Comparison of ENCODE assay signal across 15 cellular contexts in the genomic region with DNA sequence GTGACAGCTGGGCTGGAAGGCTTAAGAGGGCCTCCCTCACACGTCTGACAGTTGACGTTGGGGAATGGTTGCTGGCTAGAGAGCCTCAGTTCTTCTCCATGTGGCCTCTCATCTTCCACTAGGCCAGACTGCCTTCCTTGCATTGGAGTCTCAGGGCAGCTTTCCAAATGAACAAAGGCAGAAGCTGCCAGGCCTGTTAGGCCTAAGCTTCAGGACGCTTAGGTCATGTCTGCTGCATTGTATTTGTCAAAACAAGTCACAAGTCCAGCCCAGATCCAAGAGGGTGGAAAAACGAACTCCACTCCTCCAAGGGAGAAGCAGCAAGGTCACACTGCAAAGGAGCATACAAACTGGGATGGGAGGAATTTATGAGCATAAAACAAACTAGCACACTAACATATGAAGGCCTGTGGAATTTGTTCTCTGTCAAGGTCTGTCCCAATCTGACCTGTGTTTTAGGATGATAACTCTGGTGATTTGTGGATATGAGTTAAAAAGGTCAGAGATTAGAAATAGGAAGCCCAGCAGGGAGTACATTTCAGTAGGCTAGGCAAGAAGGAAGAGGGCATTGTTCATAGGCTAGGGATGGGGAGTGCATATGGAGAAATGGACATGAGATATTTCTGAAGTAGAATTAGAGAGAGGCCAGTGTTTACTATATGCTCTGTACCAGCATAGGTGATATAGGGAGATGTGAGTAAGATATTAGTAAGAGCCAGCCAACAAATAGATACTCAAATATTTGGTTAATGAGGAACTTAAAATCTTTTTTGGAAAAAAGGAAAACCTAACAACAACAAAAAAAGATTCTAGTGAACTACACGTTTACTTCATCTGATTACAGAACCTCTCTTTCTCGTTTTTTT. TPM values are rescaled to one million over a fixed set of nuclear protein-coding genes. Genes with fewer than 3 reads are reported as not detected.
DNase-seq lines count a peak whose midpoint lies in the region; ATAC-seq and TF ChIP-seq lines count a peak whose summit lies in the region.
"Had no signal": no experiment of that assay in that cellular context is flagged by ENCODE, and none has a peak within 500 bp of the region (broad histone marks: within the 10 kb centered on the region; RNA-seq: fewer than 3 reads in every experiment).

No MANE protein-coding gene starts in this region.

- H3K4me3 ChIP-seq in fibroblast of villous mesenchyme (ENCODE audit: low read depth, low read length) (no peak overlapping the region), muscle layer of colon (ENCODE audit: low read depth in 1 of 2, low read length in 2 of 2) (no peak overlapping the region), aorta (ENCODE audit: low read length in 2 of 2) (no peak overlapping the region)
- H3K4me3 ChIP-seq: PC-9, upper lobe of left lung had no signal

- no peak overlapping the region for H3K9ac ChIP-seq in muscle layer of colon (ENCODE audit: low read length)

- intact Hi-C loops in Right ventricle myocardium inferior (cut with DNase I) (no loop called here), cardiac septum (cut with DNase I) (loop anchor here (2.0 kb wide), 1 partner anchor 29 kb away; the partner anchor contains the start of gene CNN3), aorta (cut with DNase I) (no loop called here), posterior vena cava (cut with DNase I) (no loop called here)

- H3K36me3 ChIP-seq in muscle layer of colon (ENCODE audit: insufficient read depth, low read length): no peaks in the 10 kb centered on the region
- H3K36me3 ChIP-seq in aorta (ENCODE audit: control insufficient read depth in 1 of 2, insufficient read depth in 2 of 2, low read length in 1 of 2): no peaks in the 10 kb centered on the region
- H3K36me3 ChIP-seq: upper lobe of left lung had no signal

- H3K27me3 ChIP-seq in muscle layer of colon (ENCODE audit: control insufficient read depth in 1 of 2, insufficient read depth in 2 of 2, low read length in 2 of 2): no peaks in the 10 kb centered on the region
- H3K27me3 ChIP-seq in aorta (ENCODE audit: control insufficient read depth in 1 of 2, insufficient read depth in 2 of 2, low read length in 1 of 2): no peaks in the 10 kb centered on the region
- H3K27me3 ChIP-seq: upper lobe of left lung had no signal

- TF ChIP-seq CTCF in fibroblast of villous mesenchyme (IDR thresholded peaks at IDR 0.05; ENCODE audit: insufficient read depth, low read depth, low read length): no peak

- DNase-seq in Right ventricle myocardium inferior (ENCODE audit: missing footprints): no peak
- DNase-seq in cardiac septum (ENCODE audit: low spot score): no peak
- DNase-seq in fibroblast of villous mesenchyme (ENCODE audit: low read depth): peak; percentile 80
- no peak for DNase-seq in aorta
- no peak for DNase-seq in GM19238 (ENCODE audit: insufficient read length, low spot score)
- no peak for DNase-seq in posterior vena cava (ENCODE audit: low spot score)
- DNase-seq: activated CD4-positive, alpha-beta T cell treated with anti-CD3 and anti-CD28 coated beads, Interleukin-2, amount 50 U/mL, for 48 hours; activated gamma-delta T cell; DMS153; HCEC 1CT; NCI-H146; upper lobe of left lung had no signal

- H3K4me1 ChIP-seq in muscle layer of colon (ENCODE audit: insufficient read depth, low read length) (peaks cover 25% of the 10 kb centered on the region), aorta (ENCODE audit: control insufficient read depth in 1 of 2, insufficient read depth in 2 of 2, low read length in 2 of 2) (no peaks in the 10 kb centered on the region)
- H3K4me1 ChIP-seq: upper lobe of left lung had no signal

- H3K27ac ChIP-seq in muscle layer of colon (ENCODE audit: low read depth, low read length) (peak overlapping the region; percentile 46), aorta (ENCODE audit: low read depth in 1 of 2, low read length in 2 of 2) (peak overlapping the region in 1 of 2 donors; percentile 62)
- H3K27ac ChIP-seq: PC-9, upper lobe of left lung had no signal

- H3K9me3 ChIP-seq in muscle layer of colon (ENCODE audit: low read length) (no peaks in the 10 kb centered on the region), aorta (ENCODE audit: control insufficient read depth, low read length) (no peaks in the 10 kb centered on the region)
- H3K9me3 ChIP-seq: upper lobe of left lung had no signal

- 7 to 10% methylated on average over 6 of the region's 6 CpGs for WGBS in aorta, 2 donors

- ATAC-seq in Right ventricle myocardium inferior (peak; percentile 84), aorta (ENCODE audit: low FRiP score) (peak; percentile 30), GM21786 (IDR thresholded peaks at IDR 0.05; ENCODE audit: unreplicated experiment) (no peak)

RNA-seq across cellular contexts. Expression of gene CNN3, which starts 29.1 kb away (rescaled TPM):
- total RNA-seq in Right ventricle myocardium inferior (57.0 TPM), cardiac septum (106 TPM), fibroblast of villous mesenchyme (354 and 485 TPM in 2 replicates), aorta (100 to 1,000 TPM; 386 to 463 TPM), posterior vena cava (100 to 1,000 TPM; 385 to 542 TPM)
- polyA plus RNA-seq in aorta: 100 to 1,000 TPM; 138 to 203 TPM
